ENCODE assay signal across 1 cellular context in genomic region chr21:46545363-46545762, GRCh38.
TF ChIP-seq lines count a peak whose summit lies in the region.

No MANE protein-coding gene starts in this region.

TF ChIP-seq in GM23338, 12 proteins besides CTCF, POLR2A, EP300 and RAD21:
- TF ChIP-seq ZNF331 (CRISPR knock-in tag; IDR thresholded peaks at IDR 0.05; ENCODE audit: low read depth) (no peak), JUNB (IDR thresholded peaks at IDR 0.05; ENCODE audit: unreplicated experiment) (no peak), EZH2phosphoT487 (IDR thresholded peaks at IDR 0.05; ENCODE audit: unreplicated experiment) (no peak), ETS1 (IDR thresholded peaks at IDR 0.05) (no peak), REST (IDR thresholded peaks at IDR 0.05; ENCODE audit: unreplicated experiment) (no peak), ZNF462 (CRISPR knock-in tag; IDR thresholded peaks at IDR 0.05) (no peak), POLR2AphosphoS5 (IDR thresholded peaks at IDR 0.05; ENCODE audit: low read depth) (no peak), CREB1 (CRISPR knock-in tag; IDR thresholded peaks at IDR 0.05; ENCODE audit: low read depth) (no peak), EZH2 (IDR thresholded peaks at IDR 0.05; ENCODE audit: low read depth, unreplicated experiment) (no peak), STAT1 (IDR thresholded peaks at IDR 0.05; ENCODE audit: unreplicated experiment) (no peak), ZNF114 (CRISPR knock-in tag; IDR thresholded peaks at IDR 0.05) (no peak), NANOG (IDR thresholded peaks at IDR 0.05; ENCODE audit: borderline replicate concordance) (no peak)
